ENCODE assay signal across 8 cellular contexts in genomic region chr17:40560592-40561293, GRCh38. TPM values are rescaled to one million over a fixed set of nuclear protein-coding genes. Genes with fewer than 3 reads are reported as not detected.
A peak's percentile ranks its signal among the peaks of the same experiment; 100 is the strongest.
DNase-seq lines count a peak whose midpoint lies in the region; ATAC-seq and TF ChIP-seq lines count a peak whose summit lies in the region.

No MANE protein-coding gene starts in this region.

- H3K14ac ChIP-seq in trophoblast cell (ENCODE audit: low read length): peak overlapping the region; percentile 41

- H3K79me2 ChIP-seq in ACC112 (ENCODE audit: control insufficient read depth, insufficient read depth, low read length, unreplicated experiment): peaks cover 4% of the 10 kb centered on the region
- no peaks in the 10 kb centered on the region for H3K79me2 ChIP-seq in trophoblast cell (ENCODE audit: control insufficient read depth, insufficient read depth, low read length, poor library complexity)

- H3K27ac ChIP-seq in ACC112 (ENCODE audit: low read depth, low read length): peak overlapping the region; percentile 100
- H3K27ac ChIP-seq in coronary artery: peak overlapping the region in 1 of 2 donors; percentile 35
- H3K27ac ChIP-seq in trophoblast cell (ENCODE audit: low read depth, low read length): no peak overlapping the region
- H3K27ac ChIP-seq in caudate nucleus (ENCODE audit: low read depth, low read length): no peak overlapping the region
- H3K27ac ChIP-seq in WERI-Rb-1: no peak overlapping the region; the same call in 1 of the 2 replicates

- H3K4me3 ChIP-seq in ACC112 (ENCODE audit: low read depth, low read length): no peak overlapping the region
- peak overlapping the region; percentile 59 for H3K4me3 ChIP-seq in coronary artery
- no peak overlapping the region for H3K4me3 ChIP-seq in trophoblast cell (ENCODE audit: low read depth, low read length)
- no peak overlapping the region for H3K4me3 ChIP-seq in WERI-Rb-1 (ENCODE audit: low read depth, low read length)

- peak overlapping the region; percentile 28 for H4K8ac ChIP-seq in trophoblast cell (ENCODE audit: low read depth, low read length)

- no peaks in the 10 kb centered on the region for H3K27me3 ChIP-seq in ACC112 (ENCODE audit: insufficient read depth, low read length)
- H3K27me3 ChIP-seq in trophoblast cell (ENCODE audit: insufficient read depth, low read length): no peaks in the 10 kb centered on the region
- peaks cover 5% of the 10 kb centered on the region for H3K27me3 ChIP-seq in WERI-Rb-1 (ENCODE audit: insufficient read depth, low read depth, severe bottlenecking)

- H2BK5ac ChIP-seq in trophoblast cell (ENCODE audit: low read depth, low read length, poor library complexity): peak overlapping the region; percentile 18

- H3K23ac ChIP-seq in trophoblast cell (ENCODE audit: low read length): no peak overlapping the region

- DNase-seq in GM19240 (ENCODE audit: insufficient read length, low spot score) (peak; percentile 69), WTC11 (ENCODE audit: low spot score) (peak; percentile 4), coronary artery (ENCODE audit: low spot score) (peak; percentile 73), trophoblast cell (peak in 1 of 2 donors; percentile 51), caudate nucleus (lab: John Stamatoyannopoulos, UW) (no peak), WERI-Rb-1 (no peak)

- peak overlapping the region; percentile 29 for H4K91ac ChIP-seq in trophoblast cell (ENCODE audit: low read depth, low read length)

- H4K12ac ChIP-seq in trophoblast cell (ENCODE audit: low read depth, low read length): peak overlapping the region; percentile 1

- peak overlapping the region; percentile 9 for H2BK120ac ChIP-seq in trophoblast cell (ENCODE audit: insufficient read depth, low read length, poor library complexity)

- CTCF ChIA-PET in WTC11 (lab: Charles Lee): interaction anchor here (0.5 to 5.4 kb wide), 37 partner anchors 8 to 359 kb away, joined by 3 to 127 read pairs (median 6); partner anchors contain the start of genes GJD3, IGFBP4, RARA and TOP2A

- no peak overlapping the region for H3K9ac ChIP-seq in trophoblast cell (ENCODE audit: low read length)

- H3K4ac ChIP-seq in trophoblast cell (ENCODE audit: low read depth, low read length): no peak overlapping the region

- peaks cover 22% of the 10 kb centered on the region for H3K79me1 ChIP-seq in trophoblast cell (ENCODE audit: low read length)

- peaks cover 48% of the 10 kb centered on the region for H3K4me1 Mint-ChIP-seq in WTC11

- no peak overlapping the region for H3K4me3 Mint-ChIP-seq in WTC11

- H3K9me3 Mint-ChIP-seq in WTC11: no peaks in the 10 kb centered on the region

- H2AK5ac ChIP-seq in trophoblast cell (ENCODE audit: low read length): no peak overlapping the region

- H2AFZ ChIP-seq in ACC112 (ENCODE audit: low read length, unreplicated experiment) (no peak overlapping the region), trophoblast cell (ENCODE audit: insufficient read depth, low read length, poor library complexity) (peak overlapping the region; percentile 8)

- peaks cover 5% of the 10 kb centered on the region for H3K27me3 Mint-ChIP-seq in WTC11 (ENCODE audit: low read depth)

- H3K36me3 Mint-ChIP-seq in WTC11: no peaks in the 10 kb centered on the region

- POLR2A ChIA-PET in WTC11 (lab: Charles Lee): no interaction called here

- H3K4me2 ChIP-seq in trophoblast cell (ENCODE audit: low read length): peak overlapping the region; percentile 19

- no CpG with 5 or more reads among the region's 24 CpGs for WGBS in trophoblast cell (ENCODE audit: extremely low coverage, insufficient coverage, insufficient read length)

- H3K18ac ChIP-seq in trophoblast cell (ENCODE audit: low read length): no peak overlapping the region

- peak overlapping the region; percentile 23 for H2BK12ac ChIP-seq in trophoblast cell (ENCODE audit: low read length)

- no peak for TF ChIP-seq CTCF in WTC11 (IDR thresholded peaks at IDR 0.05)
- peak; percentile 25 for TF ChIP-seq CTCF in coronary artery (IDR thresholded peaks at IDR 0.05)
- TF ChIP-seq CTCF in WERI-Rb-1 (IDR thresholded peaks at IDR 0.05; ENCODE audit: low read depth, low read length): no peak

- ATAC-seq in HG03520 (IDR thresholded peaks at IDR 0.05; ENCODE audit: unreplicated experiment) (peak; percentile 41), WTC11 (peak; percentile 7; the same call in 1 of the 2 replicates)

- H3K36me3 ChIP-seq in ACC112 (ENCODE audit: insufficient read depth, low read length) (no peaks in the 10 kb centered on the region), trophoblast cell (ENCODE audit: control insufficient read depth in 1 of 2, insufficient read depth in 2 of 2, low read length in 2 of 2) (no peaks in the 10 kb centered on the region), WERI-Rb-1 (no peaks in the 10 kb centered on the region)

- no peaks in the 10 kb centered on the region for H3K9me3 ChIP-seq in trophoblast cell (ENCODE audit: insufficient read depth, low read depth, low read length)
- no peaks in the 10 kb centered on the region for H3K9me3 ChIP-seq in WERI-Rb-1 (ENCODE audit: severe bottlenecking)

- H3K27ac Mint-ChIP-seq in WTC11: no peak overlapping the region

- peaks cover 50% of the 10 kb centered on the region for H3K4me1 ChIP-seq in ACC112 (ENCODE audit: control insufficient read depth, insufficient read depth, low read length, unreplicated experiment)
- H3K4me1 ChIP-seq in trophoblast cell (ENCODE audit: control insufficient read depth in 1 of 2, insufficient read depth in 2 of 2, low read length in 2 of 2): peaks cover 23 to 31% of the 10 kb centered on the region in 2 experiments

TF ChIP-seq in WTC11, 78 proteins besides CTCF, POLR2A, EP300 and RAD21 (continues in another document):
- TF ChIP-seq CDX4 (CRISPR knock-in tag; IDR thresholded peaks at IDR 0.05; ENCODE audit: borderline replicate concordance) (no peak), MAX (CRISPR knock-in tag; IDR thresholded peaks at IDR 0.05) (no peak), NFE2L1 (CRISPR knock-in tag; IDR thresholded peaks at IDR 0.05) (no peak), MYBL2 (CRISPR knock-in tag; IDR thresholded peaks at IDR 0.05) (no peak), ZNF121 (CRISPR knock-in tag; IDR thresholded peaks at IDR 0.05) (no peak), SMAD4 (CRISPR knock-in tag; IDR thresholded peaks at IDR 0.05) (no peak), USF1 (CRISPR knock-in tag; IDR thresholded peaks at IDR 0.05) (no peak), E2F4 (CRISPR knock-in tag; IDR thresholded peaks at IDR 0.05; ENCODE audit: borderline replicate concordance, low read depth) (no peak), KAT7 (CRISPR knock-in tag; IDR thresholded peaks at IDR 0.05; ENCODE audit: borderline replicate concordance) (no peak), NR1H2 (CRISPR knock-in tag; IDR thresholded peaks at IDR 0.05) (no peak), PREB (CRISPR knock-in tag; IDR thresholded peaks at IDR 0.05; ENCODE audit: borderline replicate concordance) (no peak), CREB1 (CRISPR knock-in tag; IDR thresholded peaks at IDR 0.05) (no peak), NFATC4 (CRISPR knock-in tag; IDR thresholded peaks at IDR 0.05) (no peak), ERG (CRISPR knock-in tag; IDR thresholded peaks at IDR 0.05) (no peak), ZNF232 (CRISPR knock-in tag; IDR thresholded peaks at IDR 0.05) (no peak)

RNA-seq across cellular contexts. Expression of gene CCR7, which starts 4.5 kb away (rescaled TPM):
- 0.37 to 0.92 TPM (median 0.57 TPM) in 3 replicates for total RNA-seq in WTC11 (2021)
- polyA plus RNA-seq in trophoblast cell (2013): 217 and 236 TPM in 2 replicates

RNA-seq across cellular contexts. Expression of gene TNS4, which starts 59.3 kb away (rescaled TPM):
- 0.55 to 0.87 TPM (median 0.80 TPM) in 3 replicates for total RNA-seq in WTC11 (2021)
- polyA plus RNA-seq in trophoblast cell (2013): 0.79 and 1.1 TPM in 2 replicates

Comparison
In these comparisons a context has a peak if more than half of its experiments do, and no peak if none do; other contexts are left out.
1. DNase-seq: peak in GM19240 (single experiment), WTC11 (single experiment) and coronary artery (single experiment); none in caudate nucleus (0 of 61) and WERI-Rb-1 (single experiment).